14 cellular contexts compared by ENCODE assay signal in genomic region chr20:38727602-38728236, GRCh38. TPM values are rescaled to one million over a fixed set of nuclear protein-coding genes. Genes with fewer than 3 reads are reported as not detected.
DNase-seq lines count a peak whose midpoint lies in the region; ATAC-seq and TF ChIP-seq lines count a peak whose summit lies in the region.
"Had no signal": no experiment of that assay in that cellular context is flagged by ENCODE, and none has a peak within 500 bp of the region (broad histone marks: within the 10 kb centered on the region; RNA-seq: fewer than 3 reads in every experiment).

No MANE protein-coding gene starts in this region.

- no peak for TF ChIP-seq CTCF in endodermal cell (conservative IDR thresholded peaks at IDR 0.05)

- no peaks in the 10 kb centered on the region for H3K9me3 Mint-ChIP-seq in activated CD4-positive, alpha-beta T cell treated with anti-CD3 and anti-CD28 coated beads for 36 hours (ENCODE audit: low read depth)
- H3K9me3 Mint-ChIP-seq in endodermal cell, result peaks cover 2% of the 10 kb centered on the region

- peaks cover 100% of the 10 kb centered on the region for H3K27me3 ChIP-seq in endodermal cell (ENCODE audit: control insufficient read depth, insufficient read depth, low read length, poor library complexity, severe bottlenecking)

- no peak overlapping the region for H3K27ac ChIP-seq in endodermal cell (ENCODE audit: low read depth, low read length)
- H3K27ac ChIP-seq: A549, colonic mucosa had no signal

- peak overlapping the region; percentile 36 for H3K4me3 Mint-ChIP-seq in activated CD4-positive, alpha-beta T cell treated with anti-CD3 and anti-CD28 coated beads for 36 hours
- peak overlapping the region; percentile 72 for H3K4me3 Mint-ChIP-seq in T-helper 17 cell
- peak overlapping the region; percentile 38 for H3K4me3 Mint-ChIP-seq in endodermal cell

- H3K9ac ChIP-seq in endodermal cell (ENCODE audit: extremely low read depth, low read length, poor library complexity, severe bottlenecking), result no peak overlapping the region

- no peaks in the 10 kb centered on the region for H3K36me3 Mint-ChIP-seq in activated CD4-positive, alpha-beta T cell treated with anti-CD3 and anti-CD28 coated beads for 36 hours (ENCODE audit: low read depth)
- H3K36me3 Mint-ChIP-seq in T-helper 17 cell (ENCODE audit: low read depth) (peaks cover 18% of the 10 kb centered on the region), endodermal cell (ENCODE audit: low read depth) (no peaks in the 10 kb centered on the region)

- peak; percentile 25 for DNase-seq in activated CD4-positive, alpha-beta T cell treated with anti-CD3 and anti-CD28 coated beads for 36 hours
- no peak for DNase-seq in activated CD4-positive, alpha-beta T cell treated with anti-CD3 and anti-CD28 coated beads for 4 hours
- DNase-seq in T-helper 17 cell (no peak), endodermal cell (no peak), retina (peak; percentile 58), NCI-H1436 (lab: John Stamatoyannopoulos, UW) (no peak)
- DNase-seq: NCI-H446 had no signal

- no peaks in the 10 kb centered on the region for H3K36me3 ChIP-seq in endodermal cell (ENCODE audit: control insufficient read depth, insufficient read depth, low read length)
- H3K36me3 ChIP-seq: colonic mucosa, MG63 had no signal

- H3K27ac Mint-ChIP-seq in activated CD4-positive, alpha-beta T cell treated with anti-CD3 and anti-CD28 coated beads for 36 hours, result no peak overlapping the region
- H3K27ac Mint-ChIP-seq in T-helper 17 cell (peak overlapping the region; percentile 72), endodermal cell (no peak overlapping the region)

- peaks cover 15% of the 10 kb centered on the region for H3K4me1 ChIP-seq in endodermal cell (ENCODE audit: control insufficient read depth, insufficient read depth, low read length)
- H3K4me1 ChIP-seq: colonic mucosa had no signal

- peak; percentile 14 for ATAC-seq in activated CD4-positive, alpha-beta T cell treated with anti-CD3 and anti-CD28 coated beads for 36 hours
- ATAC-seq in T-helper 17 cell, result peak; percentile 10
- ATAC-seq in HG03521 (IDR thresholded peaks at IDR 0.05; ENCODE audit: unreplicated experiment), result no peak
- ATAC-seq in esophagus mucosa, result no peak
- ATAC-seq: A549, left ventricle myocardium superior had no signal

- intact Hi-C loops in activated CD4-positive, alpha-beta T cell treated with anti-CD3 and anti-CD28 coated beads for 36 hours (cut with DNase I, micrococcal nuclease), result loop anchor here (1.0 to 10.0 kb wide), 8 partner anchors 21 to 1960 kb away; partner anchors contain the start of genes ACTR5 (in 1 of the 2) and MAFB (in 1 of the 2)

- WGBS in endodermal cell (ENCODE audit: insufficient coverage in 1 of 2, insufficient read length in 1 of 2), 2 experiments, result 6 to 8% methylated on average over 50 to 52 of the region's 52 CpGs

- H3K4me1 Mint-ChIP-seq in activated CD4-positive, alpha-beta T cell treated with anti-CD3 and anti-CD28 coated beads for 36 hours, result peaks cover 60% of the 10 kb centered on the region
- peaks cover 55% of the 10 kb centered on the region for H3K4me1 Mint-ChIP-seq in T-helper 17 cell
- H3K4me1 Mint-ChIP-seq in endodermal cell, result peaks cover 45% of the 10 kb centered on the region

- H3K9me3 ChIP-seq in T-helper 17 cell (ENCODE audit: control insufficient read depth, low read length, poor library complexity, severe bottlenecking), result no peaks in the 10 kb centered on the region
- H3K9me3 ChIP-seq in endodermal cell (ENCODE audit: control insufficient read depth, low read length), result no peaks in the 10 kb centered on the region
- H3K9me3 ChIP-seq: A549, colonic mucosa, MG63 had no signal

- CTCF ChIA-PET in activated CD4-positive, alpha-beta T cell treated with anti-CD3 and anti-CD28 coated beads for 36 hours (lab: Charles Lee), result interaction anchor here (0.7 kb wide), 1 partner anchor 179 kb away, joined by 3 read pairs; no protein-coding TSS in a partner anchor

- peak overlapping the region; percentile 40 for H3K4me3 ChIP-seq in endodermal cell (ENCODE audit: low read length)
- H3K4me3 ChIP-seq: A549, colonic mucosa, MG63 had no signal

- POLR2A ChIA-PET in activated CD4-positive, alpha-beta T cell treated with anti-CD3 and anti-CD28 coated beads for 36 hours (lab: Charles Lee), result no interaction called here

- H3K27me3 Mint-ChIP-seq in activated CD4-positive, alpha-beta T cell treated with anti-CD3 and anti-CD28 coated beads for 36 hours, result peaks cover 82% of the 10 kb centered on the region
- H3K27me3 Mint-ChIP-seq in T-helper 17 cell (peaks cover 90% of the 10 kb centered on the region), endodermal cell (ENCODE audit: insufficient read depth) (peaks cover 99% of the 10 kb centered on the region)

RNA-seq across cellular contexts. Expression of gene SLC32A1, which starts 3.4 kb away (rescaled TPM):
- total RNA-seq in activated CD4-positive, alpha-beta T cell treated with anti-CD3 and anti-CD28 coated beads for 36 hours, result not detected
- total RNA-seq in T-helper 17 cell (not detected), endodermal cell (not detected), esophagus mucosa (not detected)
- 0.64 TPM for polyA plus RNA-seq in endodermal cell (2013, experiment 1 of 2)
- polyA plus RNA-seq in endodermal cell (2013, experiment 2 of 2), result 0.37 TPM
- total RNA-seq: colonic mucosa, fibroblast of villous mesenchyme, left ventricle myocardium superior had no signal
- polyA plus RNA-seq: A549 had no signal

RNA-seq across cellular contexts. Expression of gene ACTR5, which starts 20.5 kb away (rescaled TPM):
- total RNA-seq in activated CD4-positive, alpha-beta T cell treated with anti-CD3 and anti-CD28 coated beads for 36 hours, result 1 to 10 TPM; 6.3 to 8.4 TPM
- total RNA-seq in T-helper 17 cell (10 to 100 TPM; 12.2 to 14.6 TPM), endodermal cell (10 to 100 TPM in 1 of 2 donors, 1 to 10 TPM in 1; 7.9 to 11.2 TPM), esophagus mucosa (6.0 TPM)
- polyA plus RNA-seq in endodermal cell (2013, experiment 1 of 2), result 11.4 TPM
- 10.0 TPM for polyA plus RNA-seq in endodermal cell (2013, experiment 2 of 2)

Comparison
In these comparisons a context has a peak if more than half of its experiments do, and no peak if none do; other contexts are left out.
1. DNase-seq: peak in activated CD4-positive, alpha-beta T cell treated with anti-CD3 and anti-CD28 coated beads for 36 hours (single experiment) and retina (single experiment); none in activated CD4-positive, alpha-beta T cell treated with anti-CD3 and anti-CD28 coated beads for 4 hours (0 of 2), T-helper 17 cell (0 of 3), endodermal cell (single experiment) and NCI-H1436 (single experiment).
2. ATAC-seq: peak in activated CD4-positive, alpha-beta T cell treated with anti-CD3 and anti-CD28 coated beads for 36 hours (single experiment) and T-helper 17 cell (single experiment); none in HG03521 (single experiment) and esophagus mucosa (single experiment).
3. Peak in every context shown above with its lines, with median percentiles within 50 percentile points of each other: H3K4me3 Mint-ChIP-seq.